Comparison of ENCODE assay signal across 1 cellular context in genomic region chr3:11212301-11212613, GRCh38.
TF ChIP-seq lines count a peak whose summit lies in the region.

No MANE protein-coding gene starts in this region.

TF ChIP-seq in endothelial cell of umbilical vein, 7 proteins besides CTCF, POLR2A, EP300 and RAD21:
- peak; percentile 58 for TF ChIP-seq FOS (IDR thresholded peaks at IDR 0.05; ENCODE audit: borderline replicate concordance, insufficient read depth, low read length)
- no peak for TF ChIP-seq MYC (IDR thresholded peaks at IDR 0.05; ENCODE audit: low read depth, low read length)
- peak; percentile 19 for TF ChIP-seq JUN (IDR thresholded peaks at IDR 0.05; ENCODE audit: borderline replicate concordance, insufficient read depth, insufficient read length, low read depth)
- TF ChIP-seq MAX (IDR thresholded peaks at IDR 0.05; ENCODE audit: insufficient read depth, insufficient read length) = no peak
- no peak for TF ChIP-seq POLR2AphosphoS5 (IDR thresholded peaks at IDR 0.05; ENCODE audit: insufficient read depth, low read depth, low read length)
TF ChIP-seq in endothelial cell of umbilical vein: peak in this region for 2.
